23 cellular contexts compared by ENCODE assay signal in the genomic region with DNA sequence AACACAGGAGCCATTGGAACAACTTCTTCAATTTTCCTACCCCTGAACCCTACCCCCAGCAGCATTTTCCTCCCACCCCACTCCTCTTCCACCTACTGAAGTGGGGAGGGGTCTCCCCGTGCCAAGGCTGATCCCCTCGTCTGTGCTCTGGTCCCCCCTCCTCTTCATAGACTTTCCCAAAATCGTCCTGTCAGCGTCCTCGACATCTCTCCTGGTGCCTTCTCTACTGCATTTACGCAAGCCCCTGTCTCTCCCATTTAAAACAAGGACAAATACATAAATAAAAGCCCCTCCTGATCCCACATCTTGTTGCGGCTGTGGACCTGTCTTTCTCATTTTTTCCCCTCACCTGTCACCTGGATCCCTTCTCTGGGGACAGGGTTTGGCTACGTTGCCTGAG. TPM values are rescaled to one million over a fixed set of nuclear protein-coding genes. Genes with fewer than 3 reads are reported as not detected.
A peak's percentile ranks its signal among the peaks of the same experiment; 100 is the strongest.
DNase-seq lines count a peak whose midpoint lies in the region; ATAC-seq, FAIRE-seq and TF ChIP-seq lines count a peak whose summit lies in the region.
"Had no signal": no experiment of that assay in that cellular context is flagged by ENCODE, and none has a peak within 500 bp of the region (broad histone marks: within the 10 kb centered on the region; RNA-seq: fewer than 3 reads in every experiment).

No MANE protein-coding gene starts in this region.

- H4K8ac ChIP-seq in H1 (ENCODE audit: extremely low read depth, insufficient read depth, low read length) = 0 out of 2 replicates have a peak overlapping the region, but pooled peaks have one; percentile 42

- no peaks in the 10 kb centered on the region for H3F3A ChIP-seq in Loucy (ENCODE audit: low read depth)
- H3F3A ChIP-seq in neural progenitor cell (ENCODE audit: low read depth) = peaks cover 22% of the 10 kb centered on the region

- H3K4me3 Mint-ChIP-seq in neural progenitor cell = peak overlapping the region; percentile 2
- H3K4me3 Mint-ChIP-seq: CD8-positive, alpha-beta memory T cell; HFFc6 had no signal

- H2BK120ac ChIP-seq in H1 (replicated peaks; ENCODE audit: low read depth, low read length) = no peak overlapping the region

- no peaks in the 10 kb centered on the region for H3K9me2 ChIP-seq in Loucy (replicated peaks; ENCODE audit: low read depth, low read length)

- DNase-seq in A549 (ENCODE audit: low read depth in 1 of 2, low spot score in 1 of 2) (no peak), H1 (ENCODE audit: low read depth in 1 of 2, low spot score in 2 of 2) (no peak), neural progenitor cell (ENCODE audit: low spot score) (no peak), foreskin melanocyte (no peak), NCI-H1092 treated with DMSO at 0.1 percent for 48 hours (lab: John Stamatoyannopoulos, UW) (no peak)
- DNase-seq: ACHN; C1 segment of cervical spinal cord; CD8-positive, alpha-beta memory T cell; DMS53; EL; H7; HFFc6; KG1; NCI-H1436 treated with DMSO at 0.1 percent for 48 hours; NCI-H2029 treated with DMSO at 0.1 percent for 48 hours; NCI-H2171 treated with DMSO at 0.1 percent for 48 hours; NCI-H446 treated with DMSO at 0.1 percent for 48 hours; NCI-H69; Peyer's patch had no signal

- peak overlapping the region; percentile 84; the same call in 1 of the 2 replicates for H2BK12ac ChIP-seq in H1 (ENCODE audit: low read depth, low read length)

- H2BK15ac ChIP-seq in H1 (ENCODE audit: low read length) = 0 out of 2 replicates have a peak overlapping the region, but pooled peaks have one; percentile 61

- no peaks in the 10 kb centered on the region for H3K79me1 ChIP-seq in H1 (ENCODE audit: low read depth, low read length)

- TF ChIP-seq POLR2A in A549 (IDR thresholded peaks at IDR 0.05; ENCODE audit: low read length) = no peak
- TF ChIP-seq POLR2A in H1 (IDR thresholded peaks at IDR 0.05; ENCODE audit: control extremely low read depth in 1 of 2, low read depth in 2 of 2, low read length in 2 of 2) = no peak

- CTCF ChIA-PET in A549 (lab: Yijun Ruan, JAX) = interaction anchor here (1.3 kb wide), 1 partner anchor 14 kb away, joined by 8 read pairs; no protein-coding TSS in a partner anchor
- CTCF ChIA-PET in H1 (lab: Charles Lee; ENCODE audit: partially characterized antibody) = interaction anchor here (0.7 to 11.9 kb wide), 9 partner anchors 13 to 218 kb away, joined by 3 to 166 read pairs (median 5); no protein-coding TSS in a partner anchor

- WGBS in A549 (ENCODE audit: missing lambda C conversion rate) = 85% methylated on average over 8 of the region's 8 CpGs
- WGBS in H1 (ENCODE audit: extremely low coverage in 1 of 2, insufficient coverage in 1 of 2, insufficient read length in 1 of 2, insufficient replicate concordance in 2 of 2, low coverage in 1 of 2, low lambda C conversion rate in 2 of 2, missing lambda C conversion rate in 1 of 2), 2 experiments = 85% methylated on average over 8 of the region's 8 CpGs; no CpG with 5 or more reads in 1 of the 2 experiments

- H4K20me1 ChIP-seq in Loucy (ENCODE audit: insufficient read depth, low read length, poor library complexity, severe bottlenecking) = peaks cover 22% of the 10 kb centered on the region
- no peaks in the 10 kb centered on the region for H4K20me1 ChIP-seq in H1 (replicated peaks in 1 of 2; ENCODE audit: control insufficient read depth in 1 of 2, insufficient read depth in 2 of 2, low read length in 2 of 2)
- H4K20me1 ChIP-seq in neural progenitor cell (ENCODE audit: low read depth) = no peaks in the 10 kb centered on the region

- H2BK20ac ChIP-seq in H1 (ENCODE audit: low read length) = no peak overlapping the region

- TF ChIP-seq RAD21 in A549 (conservative IDR thresholded peaks at IDR 0.05 in 1 of 2, IDR thresholded peaks at IDR 0.05 in 1 of 2) (no peak), H1 (IDR thresholded peaks at IDR 0.05 in 1 of 2, conservative IDR thresholded peaks at IDR 0.05 in 1 of 2; ENCODE audit: low read depth in 2 of 2, low read length in 2 of 2) (no peak)

- H3K4me1 Mint-ChIP-seq in neural progenitor cell = peaks cover 27% of the 10 kb centered on the region

- POLR2A ChIA-PET in A549 (lab: Yijun Ruan, JAX) (no interaction called here), H1 (lab: Charles Lee; ENCODE audit: partially characterized antibody) (interaction anchor here (1.1 kb wide), 1 partner anchor 8 kb away, joined by 5 read pairs; no protein-coding TSS in a partner anchor)

- TF ChIP-seq EP300 in A549 (IDR thresholded peaks at IDR 0.05) (no peak), H1 (IDR thresholded peaks at IDR 0.05; ENCODE audit: borderline replicate concordance in 1 of 2, low read depth in 2 of 2, low read length in 2 of 2) (no peak)

- ATAC-seq in A549 (no peak), GM21786 (IDR thresholded peaks at IDR 0.05; ENCODE audit: unreplicated experiment) (no peak)
- ATAC-seq: GM12878 had no signal

- no peak overlapping the region for H4K91ac ChIP-seq in H1 (replicated peaks; ENCODE audit: insufficient read length, low read length)

- no peak overlapping the region for H3K4ac ChIP-seq in H1 (replicated peaks; ENCODE audit: insufficient read length, low read depth, low read length)

- peaks cover 9% of the 10 kb centered on the region for H3K27me3 Mint-ChIP-seq in neural progenitor cell (ENCODE audit: insufficient read depth, low read depth)

- H3K56ac ChIP-seq in H1 (replicated peaks; ENCODE audit: insufficient read length, low read depth, low read length) = no peak overlapping the region

- H4K5ac ChIP-seq in H1 (ENCODE audit: insufficient read length, low read depth, low read length) = no peak overlapping the region

- H2AK5ac ChIP-seq in H1 (ENCODE audit: low read depth, low read length) = no peak overlapping the region

- H3K9ac ChIP-seq in Loucy (ENCODE audit: low read depth, low read length, poor library complexity, severe bottlenecking) = no peak overlapping the region
- H3K9ac ChIP-seq in H1 (replicated peaks in 1 of 4; ENCODE audit: extremely low read depth in 1 of 4, low read depth in 3 of 4, low read length in 3 of 4) = no peak overlapping the region
- no peak overlapping the region for H3K9ac ChIP-seq in neural progenitor cell

- peaks cover 40% of the 10 kb centered on the region for H3K79me2 ChIP-seq in Loucy (ENCODE audit: insufficient read depth, low read length)
- no peaks in the 10 kb centered on the region for H3K79me2 ChIP-seq in H1 (ENCODE audit: control insufficient read depth in 1 of 2, insufficient read depth in 2 of 2, low read length in 2 of 2)
- H3K79me2 ChIP-seq in neural progenitor cell (ENCODE audit: low read depth) = no peaks in the 10 kb centered on the region

- H2AFZ ChIP-seq in Loucy (ENCODE audit: low read length) (no peak overlapping the region), H1 (ENCODE audit: low read length) (no peak overlapping the region), neural progenitor cell (replicated peaks) (no peak overlapping the region)

- H3K9me3 Mint-ChIP-seq in neural progenitor cell = peaks cover 2% of the 10 kb centered on the region
- H3K9me3 Mint-ChIP-seq: CD8-positive, alpha-beta memory T cell; HFFc6 had no signal

- H3K4me2 ChIP-seq in A549 = no peak overlapping the region
- peak overlapping the region; percentile 93 for H3K4me2 ChIP-seq in Loucy (ENCODE audit: low read depth, low read length, poor library complexity, severe bottlenecking)
- no peak overlapping the region for H3K4me2 ChIP-seq in H1 (ENCODE audit: insufficient read depth in 1 of 2, low read depth in 2 of 2, low read length in 2 of 2)
- H3K4me2 ChIP-seq in neural progenitor cell = no peak overlapping the region

- no peaks in the 10 kb centered on the region for H3K36me3 ChIP-seq in Loucy (ENCODE audit: insufficient read depth, low read length)
- no peaks in the 10 kb centered on the region for H3K36me3 ChIP-seq in H1 (ENCODE audit: control insufficient read depth in 2 of 4, insufficient read depth in 4 of 4, low read length in 3 of 4)
- H3K36me3 ChIP-seq in neural progenitor cell = no peaks in the 10 kb centered on the region
- H3K36me3 ChIP-seq: Peyer's patch had no signal

- H3K4me3 ChIP-seq in A549 (no peak overlapping the region), Loucy (ENCODE audit: low read length, poor library complexity, severe bottlenecking) (no peak overlapping the region), H1 (ENCODE audit: extremely low read depth in 1 of 4, insufficient read depth in 2 of 4, low read depth in 3 of 4, low read length in 4 of 4) (no peak overlapping the region), neural progenitor cell (no peak overlapping the region)
- H3K4me3 ChIP-seq: GM12878, Peyer's patch had no signal

- peaks cover 5% of the 10 kb centered on the region for H3K36me3 Mint-ChIP-seq in neural progenitor cell

- H3K27ac ChIP-seq in A549 (no peak overlapping the region), H1 (ENCODE audit: low read depth, low read length) (no peak overlapping the region), neural progenitor cell (no peak overlapping the region)
- H3K27ac ChIP-seq: Peyer's patch had no signal

- peak overlapping the region; percentile 57 for H3K27ac Mint-ChIP-seq in neural progenitor cell
- H3K27ac Mint-ChIP-seq: HFFc6 had no signal

- FAIRE-seq in A549 (lab: Jason Lieb, UNC) = no peak
- FAIRE-seq in H1 (lab: Jason Lieb, UNC) = no peak
- FAIRE-seq: GM12878 had no signal

- no peaks in the 10 kb centered on the region for H3K4me1 ChIP-seq in A549
- H3K4me1 ChIP-seq in Loucy (ENCODE audit: insufficient read depth, low read length, poor library complexity, severe bottlenecking) = peaks cover 40% of the 10 kb centered on the region
- peaks cover 12 to 31% (median 22%) of the 10 kb centered on the region in 4 experiments for H3K4me1 ChIP-seq in H1 (replicated peaks in 1 of 4; ENCODE audit: control insufficient read depth in 3 of 4, insufficient read depth in 4 of 4, low read length in 3 of 4)
- H3K4me1 ChIP-seq in neural progenitor cell = peaks cover 54% of the 10 kb centered on the region
- H3K4me1 ChIP-seq: Peyer's patch had no signal

- no peak overlapping the region for H3K23ac ChIP-seq in H1 (ENCODE audit: insufficient read length)

- TF ChIP-seq CTCF in A549 (IDR thresholded peaks at IDR 0.05) = no peak
- no peak for TF ChIP-seq CTCF in Loucy (conservative IDR thresholded peaks at IDR 0.05; ENCODE audit: low read length)
- TF ChIP-seq CTCF in H1 (IDR thresholded peaks at IDR 0.05; ENCODE audit: control extremely low read depth in 1 of 3, insufficient read depth in 1 of 3, low read depth in 1 of 3, low read length in 3 of 3) = no peak
- TF ChIP-seq CTCF in neural progenitor cell (IDR thresholded peaks at IDR 0.05) = no peak

- H3K27me3 ChIP-seq in Loucy (ENCODE audit: insufficient read depth, low read length, poor library complexity, severe bottlenecking) (no peaks in the 10 kb centered on the region), H1 (replicated peaks in 1 of 4; ENCODE audit: control insufficient read depth in 3 of 4, extremely low read depth in 1 of 4, insufficient read depth in 3 of 4, low read length in 3 of 4) (peaks cover 0 to 5% (median 0%) of the 10 kb centered on the region in 4 experiments; a peak in 1 of 7 replicates), neural progenitor cell (no peaks in the 10 kb centered on the region)
- H3K27me3 ChIP-seq: Peyer's patch had no signal

- no peaks in the 10 kb centered on the region for H3K23me2 ChIP-seq in H1 (ENCODE audit: low read depth, low read length)

- no peak overlapping the region for H3K14ac ChIP-seq in H1 (ENCODE audit: insufficient read length)

- H3K18ac ChIP-seq in H1 (ENCODE audit: extremely low read depth, low read length) = no peak overlapping the region

- 0 out of 2 replicates have a peak overlapping the region, but pooled peaks have one; percentile 75 for H2BK5ac ChIP-seq in H1 (ENCODE audit: low read depth, low read length)

- no peaks in the 10 kb centered on the region for H3K9me3 ChIP-seq in A549
- no peaks in the 10 kb centered on the region for H3K9me3 ChIP-seq in Loucy (ENCODE audit: insufficient read depth, low read depth, low read length)
- no peaks in the 10 kb centered on the region for H3K9me3 ChIP-seq in H1 (ENCODE audit: insufficient read depth in 2 of 2, low read depth in 1 of 2, low read length in 1 of 2)
- H3K9me3 ChIP-seq in neural progenitor cell (ENCODE audit: low read depth) = no peaks in the 10 kb centered on the region
- H3K9me3 ChIP-seq: Peyer's patch had no signal

RNA-seq across cellular contexts. Expression of gene EMX1, which starts 42.2 kb away (rescaled TPM):
- polyA plus RNA-seq in A549 (2011; rRNA removed) (not detected in 2 replicates), A549 (2017; fragmentation: RNase III; extraction: RNeasy Plus Mini Kit Qiagen cat#74134 plus additional on column Dnase treatment) (0.05 TPM in 1 of 3 replicates, not detected in the others), H1 (2011; rRNA removed) (2.4 and 3.3 TPM in 2 replicates)
- 0.04 and 0.08 TPM in 2 replicates for polyA plus RNA-seq in A549 (2012; cell fraction: cytosol; rRNA removed)
- polyA plus RNA-seq in A549 (2012; cell fraction: nucleus; rRNA removed) = 0.04 TPM in 2 replicates
- not detected in 2 replicates for polyA minus RNA-seq in A549 (2011; rRNA and poly(A)+ RNA removed)
- total RNA-seq in H1 (2021; fragmentation: NEBNext Ultra II Directional; extraction: Animal tissue kit (Norgen Biotek cat#: 25700)) = 4.8 and 4.9 TPM in 2 replicates
- polyA plus RNA-seq in H1 (2011; cell fraction: cytosol; rRNA removed) = 2.8 TPM
- 3.5 TPM for polyA plus RNA-seq in H1 (2011; cell fraction: nucleus; rRNA removed)
- polyA plus RNA-seq in H1 (2012, experiment 1 of 2) = 2.2 to 3.8 TPM (median 3.0 TPM) in 4 replicates
- 1.8 TPM for polyA plus RNA-seq in H1 (2012, experiment 2 of 2)
- 3.2 TPM for polyA plus RNA-seq in H1 (2013, experiment 1 of 2)
- 3.2 TPM for polyA plus RNA-seq in H1 (2013, experiment 2 of 2)
- 1.1 and 2.1 TPM in 2 replicates for polyA minus RNA-seq in H1 (2011; rRNA and poly(A)+ RNA removed)
- polyA minus RNA-seq in H1 (2011; cell fraction: cytosol; rRNA and poly(A)+ RNA removed) = 3.4 TPM
- 3.5 TPM for polyA minus RNA-seq in H1 (2011; cell fraction: nucleus; rRNA and poly(A)+ RNA removed)
- total RNA-seq in neural progenitor cell (ENCODE audit: low replicate concordance) = 0.43 and 7.3 TPM in 2 replicates
- total RNA-seq: HFFc6, SK-MEL-5 had no signal
- polyA plus RNA-seq: CD8-positive, alpha-beta memory T cell had no signal

Comparison
In these comparisons a context has a peak if more than half of its experiments do, and no peak if none do; other contexts are left out.
1. Of the 18 proteins assayed by ChIP-seq in both H1 and A549: peak only in H1: none; only in A549: MAFK; in both: none; in neither: 17.